Comparison of ENCODE assay signal across 1 cellular context in the genomic region with DNA sequence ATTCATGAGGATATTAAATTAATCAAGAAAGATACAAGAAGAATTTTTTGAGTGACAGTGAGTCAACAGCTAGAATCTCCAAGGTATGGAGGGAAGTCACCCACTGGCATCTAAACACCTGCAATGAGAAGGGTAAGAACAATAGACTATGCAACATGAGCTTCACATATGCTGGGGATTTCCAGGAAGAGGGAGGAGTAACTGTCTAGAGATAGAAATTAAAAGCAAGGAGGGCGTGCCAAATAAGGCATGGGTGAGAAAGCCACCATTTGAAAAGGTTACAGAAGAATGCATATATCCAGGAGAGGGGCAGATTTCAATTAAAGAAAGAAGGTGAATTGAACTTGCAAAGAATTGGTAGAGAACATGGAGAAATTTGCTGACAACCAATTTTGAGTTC.
A peak's percentile ranks its signal among the peaks of the same experiment; 100 is the strongest.
TF ChIP-seq lines count a peak whose summit lies in the region.

No MANE protein-coding gene starts in this region.

TF ChIP-seq in HepG2, 621 proteins besides CTCF, POLR2A, EP300 and RAD21 (continued from another document):
- TF ChIP-seq, protein P1, sequence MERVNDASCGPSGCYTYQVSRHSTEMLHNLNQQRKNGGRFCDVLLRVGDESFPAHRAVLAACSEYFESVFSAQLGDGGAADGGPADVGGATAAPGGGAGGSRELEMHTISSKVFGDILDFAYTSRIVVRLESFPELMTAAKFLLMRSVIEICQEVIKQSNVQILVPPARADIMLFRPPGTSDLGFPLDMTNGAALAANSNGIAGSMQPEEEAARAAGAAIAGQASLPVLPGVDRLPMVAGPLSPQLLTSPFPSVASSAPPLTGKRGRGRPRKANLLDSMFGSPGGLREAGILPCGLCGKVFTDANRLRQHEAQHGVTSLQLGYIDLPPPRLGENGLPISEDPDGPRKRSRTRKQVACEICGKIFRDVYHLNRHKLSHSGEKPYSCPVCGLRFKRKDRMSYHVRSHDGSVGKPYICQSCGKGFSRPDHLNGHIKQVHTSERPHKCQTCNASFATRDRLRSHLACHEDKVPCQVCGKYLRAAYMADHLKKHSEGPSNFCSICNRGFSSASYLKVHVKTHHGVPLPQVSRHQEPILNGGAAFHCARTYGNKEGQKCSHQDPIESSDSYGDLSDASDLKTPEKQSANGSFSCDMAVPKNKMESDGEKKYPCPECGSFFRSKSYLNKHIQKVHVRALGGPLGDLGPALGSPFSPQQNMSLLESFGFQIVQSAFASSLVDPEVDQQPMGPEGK (CRISPR knock-in tag; IDR thresholded peaks at IDR 0.05): no peak
- TF ChIP-seq GATA4 (IDR thresholded peaks at IDR 0.05; ENCODE audit: borderline replicate concordance, low read depth) (no peak), SOX6 (IDR thresholded peaks at IDR 0.05) (no peak), SOX6 (CRISPR knock-in tag; IDR thresholded peaks at IDR 0.05) (no peak), MAFF (IDR thresholded peaks at IDR 0.05; ENCODE audit: low read depth, low read length) (0 out of 2 replicates have a peak, but pooled peaks have one; percentile 14), JDP2 (CRISPR knock-in tag; IDR thresholded peaks at IDR 0.05; ENCODE audit: borderline replicate concordance) (no peak), MAFK (conservative IDR thresholded peaks at IDR 0.05 in 1 of 2, IDR thresholded peaks at IDR 0.05 in 1 of 2; ENCODE audit: low read length in 2 of 2) (peak; percentile 26 to 44; a peak in 3 of 4 replicates)
- TF ChIP-seq, protein P2, sequence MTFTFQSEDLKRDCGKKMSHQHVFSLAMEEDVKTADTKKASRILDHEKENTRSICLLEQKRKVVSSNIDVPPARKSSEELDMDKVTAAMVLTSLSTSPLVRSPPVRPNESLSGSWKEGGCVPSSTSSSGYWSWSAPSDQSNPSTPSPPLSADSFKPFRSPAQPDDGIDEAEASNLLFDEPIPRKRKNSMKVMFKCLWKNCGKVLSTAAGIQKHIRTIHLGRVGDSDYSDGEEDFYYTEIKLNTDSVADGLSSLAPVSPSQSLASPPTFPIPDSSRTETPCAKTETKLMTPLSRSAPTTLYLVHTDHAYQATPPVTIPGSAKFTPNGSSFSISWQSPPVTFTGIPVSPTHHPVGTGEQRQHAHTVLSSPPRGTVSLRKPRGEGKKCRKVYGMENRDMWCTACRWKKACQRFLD (CRISPR knock-in tag; IDR thresholded peaks at IDR 0.05; ENCODE audit: borderline replicate concordance): no peak
- TF ChIP-seq, protein P3, sequence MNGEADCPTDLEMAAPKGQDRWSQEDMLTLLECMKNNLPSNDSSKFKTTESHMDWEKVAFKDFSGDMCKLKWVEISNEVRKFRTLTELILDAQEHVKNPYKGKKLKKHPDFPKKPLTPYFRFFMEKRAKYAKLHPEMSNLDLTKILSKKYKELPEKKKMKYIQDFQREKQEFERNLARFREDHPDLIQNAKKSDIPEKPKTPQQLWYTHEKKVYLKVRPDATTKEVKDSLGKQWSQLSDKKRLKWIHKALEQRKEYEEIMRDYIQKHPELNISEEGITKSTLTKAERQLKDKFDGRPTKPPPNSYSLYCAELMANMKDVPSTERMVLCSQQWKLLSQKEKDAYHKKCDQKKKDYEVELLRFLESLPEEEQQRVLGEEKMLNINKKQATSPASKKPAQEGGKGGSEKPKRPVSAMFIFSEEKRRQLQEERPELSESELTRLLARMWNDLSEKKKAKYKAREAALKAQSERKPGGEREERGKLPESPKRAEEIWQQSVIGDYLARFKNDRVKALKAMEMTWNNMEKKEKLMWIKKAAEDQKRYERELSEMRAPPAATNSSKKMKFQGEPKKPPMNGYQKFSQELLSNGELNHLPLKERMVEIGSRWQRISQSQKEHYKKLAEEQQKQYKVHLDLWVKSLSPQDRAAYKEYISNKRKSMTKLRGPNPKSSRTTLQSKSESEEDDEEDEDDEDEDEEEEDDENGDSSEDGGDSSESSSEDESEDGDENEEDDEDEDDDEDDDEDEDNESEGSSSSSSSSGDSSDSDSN (CRISPR knock-in tag; IDR thresholded peaks at IDR 0.05): no peak
TF ChIP-seq in HepG2: peak in this region for 2.
